Comparison of ENCODE assay signal across 19 cellular contexts in the genomic region with DNA sequence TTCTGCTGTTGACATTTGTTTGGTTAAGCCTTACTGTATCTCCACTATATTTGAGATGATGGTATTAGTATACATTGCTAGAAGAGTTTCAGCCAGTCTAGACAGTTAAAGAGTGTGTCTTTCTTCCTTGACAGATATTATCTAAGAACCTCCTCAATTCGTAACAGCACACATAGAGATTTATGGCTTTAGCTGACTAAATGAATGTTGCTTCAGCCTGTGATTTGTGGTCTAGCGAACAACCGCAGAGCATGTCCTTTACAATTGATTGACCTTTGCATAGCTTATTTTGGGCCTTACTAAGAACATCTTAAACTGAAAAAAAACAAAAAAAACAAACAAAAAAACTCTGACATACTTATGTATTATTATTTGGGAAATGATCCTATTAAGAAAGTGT.
DNase-seq lines count a peak whose midpoint lies in the region; ATAC-seq, FAIRE-seq and TF ChIP-seq lines count a peak whose summit lies in the region.
"Had no signal": no experiment of that assay in that cellular context is flagged by ENCODE, and none has a peak within 500 bp of the region (broad histone marks: within the 10 kb centered on the region; RNA-seq: fewer than 3 reads in every experiment).

No MANE protein-coding gene starts in this region.

- H3K9me3 ChIP-seq in suprapubic skin = no peaks in the 10 kb centered on the region
- H3K9me3 ChIP-seq: BE2C, breast epithelium, upper lobe of right lung had no signal

- no peak for TF ChIP-seq POLR2A in suprapubic skin (IDR thresholded peaks at IDR 0.05)

- 57% methylated on average over 3 of the region's 3 CpGs for WGBS in suprapubic skin

- H3K27ac ChIP-seq in foreskin keratinocyte (no peak overlapping the region), suprapubic skin (no peak overlapping the region)
- H3K27ac ChIP-seq: breast epithelium, upper lobe of right lung had no signal

- no peaks in the 10 kb centered on the region for H3K27me3 Mint-ChIP-seq in stimulated activated naive B cell treated with anti-CD40 and anti-IgM and Interleukin-4, amounts not matched to agents 10 μg/mL and 1 μg/mL and 100 μg/mL, for 72 hours

- H3K27ac Mint-ChIP-seq in stimulated activated naive B cell treated with anti-CD40 and anti-IgM and Interleukin-4, amounts not matched to agents 10 μg/mL and 1 μg/mL and 100 μg/mL, for 72 hours = no peak overlapping the region
- H3K27ac Mint-ChIP-seq: T-helper 1 cell treated with Interleukin-12 subunit alpha and Interleukin-12 subunit beta and Interleukin-4 antibody, amounts not matched to agents 30 μg/mL and 1 μg/mL, for 36 hours had no signal

- H3K4me1 ChIP-seq in foreskin keratinocyte (peaks cover 26% of the 10 kb centered on the region), suprapubic skin (peaks cover 40% of the 10 kb centered on the region)
- H3K4me1 ChIP-seq: BE2C, breast epithelium had no signal

- H3K27me3 ChIP-seq in foreskin keratinocyte (no peaks in the 10 kb centered on the region), suprapubic skin (no peaks in the 10 kb centered on the region)
- H3K27me3 ChIP-seq: BE2C, breast epithelium, upper lobe of right lung had no signal

- H3K4me3 ChIP-seq in suprapubic skin = no peak overlapping the region
- H3K4me3 ChIP-seq: breast epithelium, upper lobe of right lung had no signal

- no peaks in the 10 kb centered on the region for H3K36me3 ChIP-seq in suprapubic skin
- H3K36me3 ChIP-seq: BE2C, breast epithelium, upper lobe of right lung had no signal

- peaks cover 14 to 38% of the 10 kb centered on the region in 2 donors for H3K4me1 Mint-ChIP-seq in stimulated activated naive B cell treated with anti-CD40 and anti-IgM and Interleukin-4, amounts not matched to agents 10 μg/mL and 1 μg/mL and 100 μg/mL, for 72 hours

- TF ChIP-seq EP300 in suprapubic skin (IDR thresholded peaks at IDR 0.05) = no peak

- H3K9me3 Mint-ChIP-seq in stimulated activated naive B cell treated with anti-CD40 and anti-IgM and Interleukin-4, amounts not matched to agents 10 μg/mL and 1 μg/mL and 100 μg/mL, for 72 hours = no peaks in the 10 kb centered on the region
- H3K9me3 Mint-ChIP-seq: T-helper 1 cell treated with Interleukin-12 subunit alpha and Interleukin-12 subunit beta and Interleukin-4 antibody, amounts not matched to agents 30 μg/mL and 1 μg/mL, for 36 hours had no signal

- no peaks in the 10 kb centered on the region for H3K36me3 Mint-ChIP-seq in stimulated activated naive B cell treated with anti-CD40 and anti-IgM and Interleukin-4, amounts not matched to agents 10 μg/mL and 1 μg/mL and 100 μg/mL, for 72 hours

- TF ChIP-seq CTCF in foreskin keratinocyte (conservative IDR thresholded peaks at IDR 0.05) (no peak), suprapubic skin (IDR thresholded peaks at IDR 0.05) (no peak)

- peak; percentile 13 for ATAC-seq in foreskin keratinocyte
- peak; percentile 65 to 80 for ATAC-seq in stimulated activated naive B cell treated with anti-CD40 and anti-IgM and Interleukin-4, amounts not matched to agents 10 μg/mL and 1 μg/mL and 100 μg/mL, for 72 hours (replicated peaks)
- ATAC-seq: HCT116, upper lobe of right lung had no signal

- DNase-seq in GM19239 (ENCODE audit: insufficient read length, low spot score) = no peak
- peak; percentile 17 for DNase-seq in OCI-M1 (lab: John Stamatoyannopoulos, UW)
- peak; percentile 44 to 62 for DNase-seq in foreskin keratinocyte
- DNase-seq in stimulated activated naive B cell treated with anti-CD40 and anti-IgM and Interleukin-4, amounts not matched to agents 10 μg/mL and 1 μg/mL and 100 μg/mL, for 72 hours = no peak
- DNase-seq in DMS79 (lab: John Stamatoyannopoulos, UW) = no peak
- DNase-seq in NCI-H187 treated with DMSO at 0.1 percent for 48 hours (lab: John Stamatoyannopoulos, UW) = no peak
- no peak for DNase-seq in suprapubic skin (ENCODE audit: low spot score in 2 of 2)
- DNase-seq: activated CD4-positive, CD25-positive, alpha-beta regulatory T cell; activated naive CD4-positive, alpha-beta T cell treated with anti-CD3 and anti-CD28 coated beads, Interleukin-2, amount 50 U/mL, for 16 hours; BE2C; DMS53; effector CD4-positive, alpha-beta T cell; NCI-H1694; NCI-H510A treated with DMSO at 0.1 percent for 48 hours; stimulated activated CD4-positive, alpha-beta T cell treated with anti-CD3 and anti-CD28 coated beads, Interleukin-4, amount 100 ng/mL, for 4 hours; upper lobe of right lung had no signal

- no peak overlapping the region for H3K4me3 Mint-ChIP-seq in stimulated activated naive B cell treated with anti-CD40 and anti-IgM and Interleukin-4, amounts not matched to agents 10 μg/mL and 1 μg/mL and 100 μg/mL, for 72 hours
- H3K4me3 Mint-ChIP-seq: T-helper 1 cell treated with Interleukin-12 subunit alpha and Interleukin-12 subunit beta and Interleukin-4 antibody, amounts not matched to agents 30 μg/mL and 1 μg/mL, for 36 hours had no signal

- peak; percentile 40 for FAIRE-seq in GM19239 (lab: Jason Lieb, UNC)

Comparison
In these comparisons a context has a peak if more than half of its experiments do, and no peak if none do; other contexts are left out.
1. DNase-seq: peak in OCI-M1 (single experiment) and foreskin keratinocyte (2 of 2); none in GM19239 (single experiment), stimulated activated naive B cell treated with anti-CD40 and anti-IgM and Interleukin-4, amounts not matched to agents 10 μg/mL and 1 μg/mL and 100 μg/mL, for 72 hours (single experiment), DMS79 (single experiment), NCI-H187 treated with DMSO at 0.1 percent for 48 hours (single experiment) and suprapubic skin (0 of 2).